In genomic region chr1:6365047-6365446, GRCh38 we compare ENCODE assay signal across 13 cellular contexts. TPM values are rescaled to one million over a fixed set of nuclear protein-coding genes. Genes with fewer than 3 reads are reported as not detected.
DNase-seq lines count a peak whose midpoint lies in the region; ATAC-seq and TF ChIP-seq lines count a peak whose summit lies in the region.
"Had no signal": no experiment of that assay in that cellular context is flagged by ENCODE, and none has a peak within 500 bp of the region (broad histone marks: within the 10 kb centered on the region; RNA-seq: fewer than 3 reads in every experiment).

No MANE protein-coding gene starts in this region.

- H3K9me3 ChIP-seq in uterus = no peaks in the 10 kb centered on the region

- no peaks in the 10 kb centered on the region for H3K9me3 Mint-ChIP-seq in activated naive CD8-positive, alpha-beta T cell treated with anti-CD3 and anti-CD28 coated beads for 36 hours
- no peaks in the 10 kb centered on the region for H3K9me3 Mint-ChIP-seq in natural killer cell treated with Interleukin-12 subunit alpha and Interleukin-12 subunit beta and Interleukin-15 and Interleukin-18, amount 100 ng/mL, for 72 hours

- no peaks in the 10 kb centered on the region for H3K27me3 ChIP-seq in uterus

- H3K4me1 ChIP-seq in uterus = peaks cover 0 to 3% of the 10 kb centered on the region in 2 donors

- peaks cover 27% of the 10 kb centered on the region for H3K4me1 Mint-ChIP-seq in activated naive CD8-positive, alpha-beta T cell treated with anti-CD3 and anti-CD28 coated beads for 36 hours
- peaks cover 24 to 25% of the 10 kb centered on the region in 2 donors for H3K4me1 Mint-ChIP-seq in natural killer cell treated with Interleukin-12 subunit alpha and Interleukin-12 subunit beta and Interleukin-15 and Interleukin-18, amount 100 ng/mL, for 72 hours (ENCODE audit: low read depth in 2 of 2)

- no peaks in the 10 kb centered on the region for H3K36me3 ChIP-seq in uterus

- peak; percentile 69 to 75 for ATAC-seq in natural killer cell treated with Interleukin-12 subunit alpha and Interleukin-12 subunit beta and Interleukin-15 and Interleukin-18, amount 100 ng/mL, for 72 hours

- in situ Hi-C loops in ACHN (cut with HindIII; ENCODE audit: low pct_ligation_motif_present, low pct_unique_long_range_greater_than_20kb, low sequenced_read_pairs) = no loop called here

- H3K27ac Mint-ChIP-seq in activated naive CD8-positive, alpha-beta T cell treated with anti-CD3 and anti-CD28 coated beads for 36 hours = peak overlapping the region; percentile 42
- H3K27ac Mint-ChIP-seq in natural killer cell treated with Interleukin-12 subunit alpha and Interleukin-12 subunit beta and Interleukin-15 and Interleukin-18, amount 100 ng/mL, for 72 hours = peak overlapping the region; percentile 15 to 38

- no peak for TF ChIP-seq POLR2A in uterus (IDR thresholded peaks at IDR 0.05)

- no peaks in the 10 kb centered on the region for H3K27me3 Mint-ChIP-seq in activated naive CD8-positive, alpha-beta T cell treated with anti-CD3 and anti-CD28 coated beads for 36 hours
- no peaks in the 10 kb centered on the region for H3K27me3 Mint-ChIP-seq in natural killer cell treated with Interleukin-12 subunit alpha and Interleukin-12 subunit beta and Interleukin-15 and Interleukin-18, amount 100 ng/mL, for 72 hours

- no peak overlapping the region for H3K27ac ChIP-seq in uterus
- H3K27ac ChIP-seq: C4-2B, HL-60, SK-N-MC had no signal

- peaks cover 13% of the 10 kb centered on the region for H3K36me3 Mint-ChIP-seq in activated naive CD8-positive, alpha-beta T cell treated with anti-CD3 and anti-CD28 coated beads for 36 hours
- no peaks in the 10 kb centered on the region for H3K36me3 Mint-ChIP-seq in natural killer cell treated with Interleukin-12 subunit alpha and Interleukin-12 subunit beta and Interleukin-15 and Interleukin-18, amount 100 ng/mL, for 72 hours

- no peak for TF ChIP-seq CTCF in uterus (IDR thresholded peaks at IDR 0.05)

- intact Hi-C loops in head of caudate nucleus (cut with DNase I) (no loop called here), uterus (cut with DNase I; ENCODE audit: low total_unique reads) (no loop called here)

- no peak overlapping the region for H3K4me3 Mint-ChIP-seq in activated naive CD8-positive, alpha-beta T cell treated with anti-CD3 and anti-CD28 coated beads for 36 hours
- peak overlapping the region; percentile 11 for H3K4me3 Mint-ChIP-seq in natural killer cell treated with Interleukin-12 subunit alpha and Interleukin-12 subunit beta and Interleukin-15 and Interleukin-18, amount 100 ng/mL, for 72 hours

- no peak overlapping the region for H3K4me3 ChIP-seq in Jurkat, Clone E6-1 (ENCODE audit: low read length)
- H3K4me3 ChIP-seq in uterus = no peak overlapping the region
- H3K4me3 ChIP-seq: SK-N-MC, skin epidermis had no signal

- peak; percentile 96 for DNase-seq in Jurkat, Clone E6-1 (ENCODE audit: low read depth, low spot score)
- DNase-seq in activated CD4-positive, alpha-beta T cell treated with anti-CD3 and anti-CD28 coated beads for 1 hour = peak; percentile 29
- peak; percentile 49 for DNase-seq in activated naive CD8-positive, alpha-beta T cell treated with anti-CD3 and anti-CD28 coated beads for 36 hours
- no peak for DNase-seq in natural killer cell treated with Interleukin-12 subunit alpha and Interleukin-12 subunit beta and Interleukin-15 and Interleukin-18, amount 100 ng/mL, for 72 hours (ENCODE audit: low spot score)
- DNase-seq in ACHN (no peak), head of caudate nucleus (no peak), NCI-H526 (lab: John Stamatoyannopoulos, UW) (no peak), uterus (no peak)

RNA-seq across cellular contexts. Expression of gene ACOT7, which starts 28.5 kb away (rescaled TPM):
- 180 TPM for polyA plus RNA-seq in Jurkat, Clone E6-1 (2012; ENCODE audit: insufficient read depth, insufficient read length)
- 10 to 100 TPM; 80.8 to 86.2 TPM for total RNA-seq in activated naive CD8-positive, alpha-beta T cell treated with anti-CD3 and anti-CD28 coated beads for 36 hours
- total RNA-seq in natural killer cell treated with Interleukin-12 subunit alpha and Interleukin-12 subunit beta and Interleukin-15 and Interleukin-18, amount 100 ng/mL, for 72 hours = 10 to 100 TPM; 49.5 to 87.5 TPM
- total RNA-seq in uterus = 10 to 100 TPM in 2 of 4 donors, 1 to 10 TPM in 2; 7.4 to 27.6 (median 12.4) TPM

RNA-seq across cellular contexts. Expression of gene HES2, which starts 54.7 kb away (rescaled TPM):
- polyA plus RNA-seq in Jurkat, Clone E6-1 (2012; ENCODE audit: insufficient read depth, insufficient read length) = 1.1 TPM
- total RNA-seq in activated naive CD8-positive, alpha-beta T cell treated with anti-CD3 and anti-CD28 coated beads for 36 hours = not detected
- total RNA-seq in natural killer cell treated with Interleukin-12 subunit alpha and Interleukin-12 subunit beta and Interleukin-15 and Interleukin-18, amount 100 ng/mL, for 72 hours = not detected
- under 1 TPM in 1 of 4 donors, not detected in 3; 0.21 TPM for total RNA-seq in uterus
- polyA plus RNA-seq: neural cell had no signal

RNA-seq across cellular contexts. Expression of gene ESPN, which starts 59.5 kb away (rescaled TPM):
- polyA plus RNA-seq in Jurkat, Clone E6-1 (2012; ENCODE audit: insufficient read depth, insufficient read length) = 20.3 TPM
- total RNA-seq in activated naive CD8-positive, alpha-beta T cell treated with anti-CD3 and anti-CD28 coated beads for 36 hours = under 1 TPM; 0.39 to 0.44 TPM
- under 1 TPM; 0.14 to 0.84 TPM for total RNA-seq in natural killer cell treated with Interleukin-12 subunit alpha and Interleukin-12 subunit beta and Interleukin-15 and Interleukin-18, amount 100 ng/mL, for 72 hours
- 1 to 10 TPM in 1 of 4 donors, under 1 TPM in 1, not detected in 2; 0.58 to 2.5 TPM for total RNA-seq in uterus
- polyA plus RNA-seq: neural cell had no signal

Comparison
In these comparisons a context has a peak if more than half of its experiments do, and no peak if none do; other contexts are left out.
1. DNase-seq: peak in Jurkat, Clone E6-1 (single experiment), activated CD4-positive, alpha-beta T cell treated with anti-CD3 and anti-CD28 coated beads for 1 hour (single experiment) and activated naive CD8-positive, alpha-beta T cell treated with anti-CD3 and anti-CD28 coated beads for 36 hours (single experiment); none in natural killer cell treated with Interleukin-12 subunit alpha and Interleukin-12 subunit beta and Interleukin-15 and Interleukin-18, amount 100 ng/mL, for 72 hours (single experiment), ACHN (single experiment), head of caudate nucleus (0 of 42), NCI-H526 (0 of 2) and uterus (0 of 2).